ENCODE assay signal across 9 cellular contexts in genomic region chr13:23433171-23434153, GRCh38. TPM values are rescaled to one million over a fixed set of nuclear protein-coding genes. Genes with fewer than 3 reads are reported as not detected.
DNase-seq lines count a peak whose midpoint lies in the region; ATAC-seq and TF ChIP-seq lines count a peak whose summit lies in the region.
"Had no signal": no experiment of that assay in that cellular context is flagged by ENCODE, and none has a peak within 500 bp of the region (broad histone marks: within the 10 kb centered on the region; RNA-seq: fewer than 3 reads in every experiment).

SACS (minus strand) TSS chr13:23433702; CDS start chr13:23411239, 22,463 bp downstream.

- no peaks in the 10 kb centered on the region for H3K9me3 ChIP-seq in SK-N-SH
- H3K9me3 ChIP-seq in fibroblast of lung (ENCODE audit: control insufficient read depth, insufficient read depth, low read depth, low read length): no peaks in the 10 kb centered on the region
- no peaks in the 10 kb centered on the region for H3K9me3 ChIP-seq in muscle layer of colon (ENCODE audit: low read length)
- no peaks in the 10 kb centered on the region for H3K9me3 ChIP-seq in uterus

- H3K36me3 ChIP-seq in SK-N-SH (replicated peaks in 1 of 2; ENCODE audit: control insufficient read depth in 1 of 2, insufficient read depth in 2 of 2, low read length in 1 of 2) (peaks cover 5 to 9% of the 10 kb centered on the region in 2 experiments), fibroblast of lung (ENCODE audit: control insufficient read depth, insufficient read depth, low read length) (no peaks in the 10 kb centered on the region), muscle layer of colon (ENCODE audit: insufficient read depth, low read length) (no peaks in the 10 kb centered on the region), uterus (no peaks in the 10 kb centered on the region)

- H3K79me2 ChIP-seq in SK-N-SH (ENCODE audit: insufficient read depth) (peaks cover 51% of the 10 kb centered on the region), fibroblast of lung (ENCODE audit: control insufficient read depth, insufficient read depth, low read length) (no peaks in the 10 kb centered on the region)

- no peak for TF ChIP-seq RAD21 in SK-N-SH (IDR thresholded peaks at IDR 0.05; ENCODE audit: low read length)

- H3K4me3 ChIP-seq in SK-N-SH (ENCODE audit: low read depth in 2 of 2, low read length in 1 of 2) (peak within 1 kb of the TSS; percentile 72 to 94), fibroblast of lung (replicated peaks in 1 of 4; ENCODE audit: control extremely low read depth in 1 of 4, insufficient read depth in 1 of 4, low read depth in 3 of 4, low read length in 4 of 4) (peak within 1 kb of the TSS; percentile 76 to 97 (median 88)), muscle layer of colon (ENCODE audit: low read depth in 1 of 2, low read length in 2 of 2) (peak within 1 kb of the TSS; percentile 39 to 66), uterus (peak within 1 kb of the TSS; percentile 36 to 37)

- H2AFZ ChIP-seq in SK-N-SH (ENCODE audit: low read depth): peak within 1 kb of the TSS; percentile 62
- peak within 1 kb of the TSS; percentile 97 for H2AFZ ChIP-seq in fibroblast of lung (ENCODE audit: low read length)

- no peak for TF ChIP-seq EP300 in SK-N-SH (IDR thresholded peaks at IDR 0.05; ENCODE audit: borderline replicate concordance in 1 of 2, low read depth in 1 of 2, low read length in 1 of 2)

- DNase-seq in stimulated activated naive CD8-positive, alpha-beta T cell treated with anti-CD3 and anti-CD28 coated beads, Interleukin-15, amount 100 ng/mL, for 72 hours: no peak
- no peak for DNase-seq in stimulated activated naive CD8-positive, alpha-beta T cell treated with anti-CD3 and anti-CD28 coated beads, Interleukin-15, Interleukin-2, amounts not matched to agents 100 U/mL and 50 U/mL, for 24 hours
- peak; percentile 81 for DNase-seq in SK-N-SH
- DNase-seq in fibroblast of lung (ENCODE audit: low read depth in 2 of 2): peak; percentile 39 to 80
- no peak for DNase-seq in uterus
- DNase-seq in GDM1 (lab: John Stamatoyannopoulos, UW): no peak

- H3K27me3 Mint-ChIP-seq in stimulated activated naive CD8-positive, alpha-beta T cell treated with anti-CD3 and anti-CD28 coated beads, Interleukin-15, amount 100 ng/mL, for 72 hours: peaks cover 40% of the 10 kb centered on the region

- TF ChIP-seq CTCF in SK-N-SH (IDR thresholded peaks at IDR 0.05) (no peak), fibroblast of lung (conservative IDR thresholded peaks at IDR 0.05 in 1 of 2, IDR thresholded peaks at IDR 0.05 in 1 of 2; ENCODE audit: low read depth in 1 of 2, low read length in 2 of 2) (no peak), uterus (IDR thresholded peaks at IDR 0.05) (no peak)

- 6% methylated on average over 18 of the region's 26 CpGs for WGBS in SK-N-SH (ENCODE audit: low lambda C conversion rate)

- no peaks in the 10 kb centered on the region for H3K27me3 ChIP-seq in SK-N-SH (ENCODE audit: insufficient read depth)
- H3K27me3 ChIP-seq in fibroblast of lung (ENCODE audit: control insufficient read depth, insufficient read depth, low read length): no peaks in the 10 kb centered on the region
- H3K27me3 ChIP-seq in muscle layer of colon (ENCODE audit: control insufficient read depth in 1 of 2, insufficient read depth in 2 of 2, low read length in 2 of 2): no peaks in the 10 kb centered on the region
- H3K27me3 ChIP-seq in uterus: no peaks in the 10 kb centered on the region

- H3F3A ChIP-seq in SK-N-SH (replicated peaks; ENCODE audit: insufficient read depth): peaks cover 17% of the 10 kb centered on the region

- H3K9me3 Mint-ChIP-seq in stimulated activated naive CD8-positive, alpha-beta T cell treated with anti-CD3 and anti-CD28 coated beads, Interleukin-15, amount 100 ng/mL, for 72 hours: no peaks in the 10 kb centered on the region

- ATAC-seq in stimulated activated naive CD8-positive, alpha-beta T cell treated with anti-CD3 and anti-CD28 coated beads, Interleukin-15, amount 100 ng/mL, for 72 hours: no peak
- no peak for ATAC-seq in stimulated activated naive CD8-positive, alpha-beta T cell treated with anti-CD3 and anti-CD28 coated beads, Interleukin-15, Interleukin-2, amounts not matched to agents 100 U/mL and 50 U/mL, for 24 hours
- ATAC-seq in GM21529 (IDR thresholded peaks at IDR 0.05; ENCODE audit: unreplicated experiment): no peak

- H3K27ac Mint-ChIP-seq in stimulated activated naive CD8-positive, alpha-beta T cell treated with anti-CD3 and anti-CD28 coated beads, Interleukin-15, amount 100 ng/mL, for 72 hours: peak within 1 kb of the TSS in 1 of 2 donors; percentile 4

- H3K4me2 ChIP-seq in SK-N-SH (peak within 1 kb of the TSS; percentile 70), fibroblast of lung (ENCODE audit: extremely low read depth, insufficient read depth, low read length) (peak within 1 kb of the TSS; percentile 95)

- POLR2A ChIA-PET in SK-N-SH (lab: Yijun Ruan, JAX): interaction anchor here (0.7 to 1.3 kb wide), 2 partner anchors 34 to 434 kb away, joined by 3 to 5 read pairs; no protein-coding TSS in a partner anchor

- H3K4me3 Mint-ChIP-seq in stimulated activated naive CD8-positive, alpha-beta T cell treated with anti-CD3 and anti-CD28 coated beads, Interleukin-15, amount 100 ng/mL, for 72 hours: peak within 1 kb of the TSS; percentile 54 to 66

- peaks cover 10% of the 10 kb centered on the region for H3K4me1 Mint-ChIP-seq in stimulated activated naive CD8-positive, alpha-beta T cell treated with anti-CD3 and anti-CD28 coated beads, Interleukin-15, amount 100 ng/mL, for 72 hours

- CTCF ChIA-PET in SK-N-SH (lab: Yijun Ruan, JAX): interaction anchor here (0.6 to 1.6 kb wide), 4 partner anchors 12 to 456 kb away, joined by 3 to 6 read pairs (median 5); partner anchors contain the start of gene MIPEP

- peaks cover 4 to 15% of the 10 kb centered on the region in 2 experiments; a peak in 3 of 4 replicates for H3K4me1 ChIP-seq in SK-N-SH (ENCODE audit: control insufficient read depth in 1 of 2, insufficient read depth in 2 of 2, low read depth in 1 of 2, low read length in 1 of 2)
- no peaks in the 10 kb centered on the region for H3K4me1 ChIP-seq in fibroblast of lung (ENCODE audit: control insufficient read depth, extremely low read depth, insufficient read depth, low read length)
- H3K4me1 ChIP-seq in muscle layer of colon (ENCODE audit: insufficient read depth, low read length): peaks cover 5% of the 10 kb centered on the region
- H3K4me1 ChIP-seq in uterus: no peaks in the 10 kb centered on the region

- peak within 1 kb of the TSS; percentile 92 to 100 for H3K27ac ChIP-seq in SK-N-SH (ENCODE audit: low read depth in 2 of 2, low read length in 1 of 2)
- peak within 1 kb of the TSS; percentile 75 for H3K27ac ChIP-seq in fibroblast of lung (ENCODE audit: insufficient read depth, low read length)
- peak within 1 kb of the TSS; percentile 47 for H3K27ac ChIP-seq in muscle layer of colon (ENCODE audit: low read depth, low read length)
- peak within 1 kb of the TSS; percentile 25 to 29 for H3K27ac ChIP-seq in uterus
- H3K27ac ChIP-seq: epithelial cell of prostate had no signal

- no peak for TF ChIP-seq POLR2A in uterus (IDR thresholded peaks at IDR 0.05)

- no peaks in the 10 kb centered on the region for H4K20me1 ChIP-seq in SK-N-SH (ENCODE audit: insufficient read depth)
- no peaks in the 10 kb centered on the region for H4K20me1 ChIP-seq in fibroblast of lung (ENCODE audit: control insufficient read depth, extremely low read depth, insufficient read depth, low read length)

- H3K9ac ChIP-seq in SK-N-SH (peak within 1 kb of the TSS; percentile 85), fibroblast of lung (ENCODE audit: insufficient read depth, low read length) (peak within 1 kb of the TSS; percentile 78), muscle layer of colon (ENCODE audit: low read length) (no peak within 1 kb of the TSS)

- no peaks in the 10 kb centered on the region for H3K9me2 ChIP-seq in SK-N-SH

- intact Hi-C loops in uterus (cut with DNase I; ENCODE audit: low total_unique reads): no loop called here

TF ChIP-seq in SK-N-SH, 30 proteins besides CTCF, POLR2A, EP300 and RAD21 (continues in another document):
- TF ChIP-seq POLR2AphosphoS5 (IDR thresholded peaks at IDR 0.05; ENCODE audit: low read depth, low read length) (no peak), MEF2A (IDR thresholded peaks at IDR 0.05; ENCODE audit: borderline replicate concordance, low read depth) (no peak), MAX (IDR thresholded peaks at IDR 0.05; ENCODE audit: low read depth) (peak; percentile 31; the same call in 1 of the 2 replicates), FOXJ3 (CRISPR knock-in tag; IDR thresholded peaks at IDR 0.05) (0 out of 2 replicates have a peak, but pooled peaks have one; percentile 71), RCOR1 (IDR thresholded peaks at IDR 0.05; ENCODE audit: low read length) (no peak), YY1 (IDR thresholded peaks at IDR 0.05; ENCODE audit: low read depth) (no peak), NRF1 (IDR thresholded peaks at IDR 0.05; ENCODE audit: low read depth, low read length) (no peak), TEAD4 (IDR thresholded peaks at IDR 0.05; ENCODE audit: borderline replicate concordance, insufficient read depth) (no peak), RFX5 (IDR thresholded peaks at IDR 0.05; ENCODE audit: low read length) (no peak), SMC3 (IDR thresholded peaks at IDR 0.05; ENCODE audit: low read depth, low read length) (0 out of 2 replicates have a peak, but pooled peaks have one; percentile 3), MXI1 (IDR thresholded peaks at IDR 0.05; ENCODE audit: low read depth, low read length) (no peak)

RNA-seq across cellular contexts. Expression of gene SACS, which starts in this region (rescaled TPM):
- 5.9 and 7.8 TPM in 2 replicates for polyA plus RNA-seq in SK-N-SH (2012; rRNA removed)
- 8.4 and 10.4 TPM in 2 replicates for polyA plus RNA-seq in SK-N-SH (2012; cell fraction: cytosol; rRNA removed)
- 15.7 and 17.5 TPM in 2 replicates for polyA plus RNA-seq in SK-N-SH (2012; cell fraction: nucleus; rRNA removed)
- total RNA-seq in fibroblast of lung: 61.9 and 94.5 TPM in 2 replicates
- polyA plus RNA-seq in fibroblast of lung: 41.9 and 43.1 TPM in 2 replicates
- polyA plus RNA-seq in fibroblast of lung (2012): 28.6 and 35.0 TPM in 2 replicates
- 208 and 246 TPM in 2 replicates for polyA minus RNA-seq in fibroblast of lung (ENCODE audit: low replicate concordance)
- 10 to 100 TPM in 3 of 4 donors, 1 to 10 TPM in 1; 9.0 to 70.5 (median 20.5) TPM for total RNA-seq in uterus

Comparison
In these comparisons a context has a peak if more than half of its experiments do, and no peak if none do; other contexts are left out.
1. DNase-seq: peak in SK-N-SH (single experiment) and fibroblast of lung (2 of 2); none in stimulated activated naive CD8-positive, alpha-beta T cell treated with anti-CD3 and anti-CD28 coated beads, Interleukin-15, amount 100 ng/mL, for 72 hours (0 of 2), stimulated activated naive CD8-positive, alpha-beta T cell treated with anti-CD3 and anti-CD28 coated beads, Interleukin-15, Interleukin-2, amounts not matched to agents 100 U/mL and 50 U/mL, for 24 hours (single experiment), uterus (0 of 2) and GDM1 (single experiment).
2. H3K27ac ChIP-seq: peak in every context shown above with its lines; median percentile 96 in SK-N-SH; 75 in fibroblast of lung; 47 in muscle layer of colon; 27 in uterus.
3. H3K4me3 ChIP-seq: peak in every context shown above with its lines; median percentile 88 in fibroblast of lung; 83 in SK-N-SH; 52 in muscle layer of colon; 36 in uterus.